Comparison of ENCODE assay signal across 9 cellular contexts in genomic region chr11:117828641-117829368, GRCh38. TPM values are rescaled to one million over a fixed set of nuclear protein-coding genes. Genes with fewer than 3 reads are reported as not detected.
DNase-seq lines count a peak whose midpoint lies in the region; ATAC-seq lines count a peak whose summit lies in the region.
"Had no signal": no experiment of that assay in that cellular context is flagged by ENCODE, and none has a peak within 500 bp of the region (broad histone marks: within the 10 kb centered on the region; RNA-seq: fewer than 3 reads in every experiment).

No MANE protein-coding gene starts in this region.

- peaks cover 99% of the 10 kb centered on the region for H3K4me1 ChIP-seq in BLaER1
- H3K4me1 ChIP-seq in adipocyte (ENCODE audit: control insufficient read depth, insufficient read depth, low read length), result peaks cover 11% of the 10 kb centered on the region

- peak; percentile 81 for ATAC-seq in HG02610 (IDR thresholded peaks at IDR 0.05; ENCODE audit: unreplicated experiment)
- peak; percentile 93 for ATAC-seq in T-helper 17 cell
- ATAC-seq in left lobe of liver, result no peak
- no peak for ATAC-seq in GM19328 (IDR thresholded peaks at IDR 0.05; ENCODE audit: unreplicated experiment)

- DNase-seq in T-helper 17 cell (peak in 2 of 3 donors; percentile 36 to 57), adipocyte (ENCODE audit: low read depth) (peak; percentile 19), left lobe of liver (ENCODE audit: low spot score) (peak; percentile 39), retina (no peak)
- DNase-seq in stimulated activated CD8-positive, alpha-beta memory T cell treated with anti-CD3 and anti-CD28 coated beads, Interleukin-4, amount 100 ng/mL, for 4 hours (ENCODE audit: low read depth in 2 of 2, low spot score in 1 of 2), result peak; percentile 90 to 93

- H3K9ac ChIP-seq in BLaER1, result peak overlapping the region; percentile 56
- no peak overlapping the region for H3K9ac ChIP-seq in adipocyte (ENCODE audit: low read length)

- H3K9me3 ChIP-seq in BLaER1, result no peaks in the 10 kb centered on the region
- H3K9me3 ChIP-seq in T-helper 17 cell (ENCODE audit: control insufficient read depth, low read length, poor library complexity, severe bottlenecking), result no peaks in the 10 kb centered on the region
- H3K9me3 ChIP-seq in adipocyte (ENCODE audit: control insufficient read depth, low read length), result no peaks in the 10 kb centered on the region

- H3K4me2 ChIP-seq in BLaER1, result peak overlapping the region; percentile 92

- H3K4me3 ChIP-seq in BLaER1 (peak overlapping the region; percentile 47), adipocyte (ENCODE audit: low read length) (no peak overlapping the region)

- H3K36me3 Mint-ChIP-seq in T-helper 17 cell (ENCODE audit: low read depth), result no peaks in the 10 kb centered on the region

- peaks cover 6% of the 10 kb centered on the region for H3K27me3 Mint-ChIP-seq in T-helper 17 cell

- H4K20me1 ChIP-seq in BLaER1, result no peaks in the 10 kb centered on the region

- H3K27me3 ChIP-seq in BLaER1, result no peaks in the 10 kb centered on the region
- peaks cover 36% of the 10 kb centered on the region for H3K27me3 ChIP-seq in adipocyte (replicated peaks; ENCODE audit: control insufficient read depth, insufficient read depth, low read length)

- peak overlapping the region; percentile 24 for H3K27ac Mint-ChIP-seq in T-helper 17 cell

- H3K36me3 ChIP-seq in BLaER1, result no peaks in the 10 kb centered on the region
- no peaks in the 10 kb centered on the region for H3K36me3 ChIP-seq in adipocyte (ENCODE audit: control insufficient read depth, insufficient read depth, low read length, severe bottlenecking)

- peak overlapping the region; percentile 69 for H3K4me3 Mint-ChIP-seq in T-helper 17 cell

- peaks cover 28% of the 10 kb centered on the region for H3K4me1 Mint-ChIP-seq in T-helper 17 cell

- H3K27ac ChIP-seq in BLaER1, result peak overlapping the region; percentile 86
- H3K27ac ChIP-seq: epithelial cell of prostate had no signal

RNA-seq across cellular contexts. Expression of gene FXYD2, which starts 4.3 kb away (rescaled TPM):
- total RNA-seq in T-helper 17 cell, result 1 to 10 TPM in 1 of 2 donors, not detected in 1; 1.3 TPM
- total RNA-seq in left lobe of liver, result 13.6 TPM

RNA-seq across cellular contexts. Expression of gene DSCAML1, which starts 31.8 kb away (rescaled TPM):
- under 1 TPM; 0.21 to 0.92 TPM for total RNA-seq in T-helper 17 cell
- 1.4 TPM for total RNA-seq in left lobe of liver

RNA-seq across cellular contexts. Expression of gene FXYD6, which starts 47.7 kb away (rescaled TPM):
- total RNA-seq in T-helper 17 cell (under 1 TPM in 1 of 2 donors, not detected in 1; 0.62 TPM), left lobe of liver (10.4 TPM)

Comparison
In these comparisons a context has a peak if more than half of its experiments do, and no peak if none do; other contexts are left out.
1. ATAC-seq: peak in HG02610 (single experiment) and T-helper 17 cell (single experiment); none in left lobe of liver (single experiment) and GM19328 (single experiment).